ENCODE assay signal across 1 cellular context in the genomic region with DNA sequence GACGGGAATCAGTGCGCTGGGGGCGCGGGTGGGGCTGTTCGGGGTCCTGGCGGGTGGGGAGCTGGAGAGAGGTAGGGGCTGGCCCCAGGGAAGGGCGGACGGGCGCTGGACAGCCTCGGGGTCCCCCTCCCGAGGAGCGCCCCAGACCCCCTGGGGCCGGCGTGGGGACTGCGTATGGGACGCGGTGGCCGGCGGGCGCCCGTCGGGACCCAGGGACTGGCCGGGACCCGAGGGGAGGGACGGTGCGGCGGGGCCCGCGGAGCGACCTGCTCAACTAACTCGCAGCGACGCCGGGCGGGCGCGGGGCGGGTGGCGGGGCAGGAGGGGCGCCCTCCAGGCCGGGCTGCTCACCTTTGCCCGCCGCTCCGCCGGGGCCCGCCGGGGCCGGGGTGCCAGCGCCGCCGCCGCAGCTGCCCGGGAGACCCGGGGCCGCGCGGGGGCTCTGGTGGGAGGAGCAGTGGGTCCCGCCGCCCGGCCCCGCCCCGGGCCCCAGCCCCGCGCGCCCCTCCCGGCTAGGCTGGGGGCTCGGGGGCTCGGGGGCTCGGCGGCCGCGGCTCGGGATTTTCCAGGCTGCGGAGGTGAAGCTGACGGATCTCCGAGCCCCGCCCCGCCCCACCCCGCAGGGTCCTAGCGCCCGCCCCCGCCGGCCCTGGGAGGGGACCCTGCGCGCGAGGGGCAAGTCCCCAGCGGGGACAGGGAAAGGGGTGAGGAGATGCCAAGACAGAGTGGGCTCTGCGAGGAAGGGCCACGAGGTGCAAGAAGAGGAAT.
A peak's percentile ranks its signal among the peaks of the same experiment; 100 is the strongest.
TF ChIP-seq lines count a peak whose summit lies in the region.

No MANE protein-coding gene starts in this region.

TF ChIP-seq in HepG2, 621 proteins besides CTCF, POLR2A, EP300 and RAD21 (continues in another document):
- TF ChIP-seq FOSL2 (CRISPR knock-in tag; IDR thresholded peaks at IDR 0.05) (0 out of 2 replicates have a peak, but pooled peaks have one; percentile 8), ZNF883 (CRISPR knock-in tag; IDR thresholded peaks at IDR 0.05; ENCODE audit: not compliant biosample characterization) (no peak), ZNF3 (CRISPR knock-in tag; IDR thresholded peaks at IDR 0.05) (no peak), DMAP1 (CRISPR knock-in tag; IDR thresholded peaks at IDR 0.05) (peak; percentile 13; the same call in 1 of the 2 replicates), ZNF124 (CRISPR knock-in tag; IDR thresholded peaks at IDR 0.05) (no peak), ZBTB26 (CRISPR knock-in tag; IDR thresholded peaks at IDR 0.05; ENCODE audit: borderline replicate concordance) (0 out of 2 replicates have a peak, but pooled peaks have one; percentile 8), MAZ (IDR thresholded peaks at IDR 0.05; ENCODE audit: borderline replicate concordance, low read depth, low read length) (no peak), MAZ (CRISPR knock-in tag; IDR thresholded peaks at IDR 0.05; ENCODE audit: low read depth) (0 out of 2 replicates have a peak, but pooled peaks have one; percentile 23), HDAC1 (CRISPR knock-in tag; IDR thresholded peaks at IDR 0.05) (0 out of 2 replicates have a peak, but pooled peaks have one; percentile 3), E2F1 (CRISPR knock-in tag; IDR thresholded peaks at IDR 0.05) (0 out of 2 replicates have a peak, but pooled peaks have one; percentile 19), TCF12 (IDR thresholded peaks at IDR 0.05) (no peak), TCF12 (CRISPR knock-in tag; IDR thresholded peaks at IDR 0.05) (no peak), ZNF768 (CRISPR knock-in tag; IDR thresholded peaks at IDR 0.05) (0 out of 2 replicates have a peak, but pooled peaks have one; percentile 30), KDM2A (CRISPR knock-in tag; IDR thresholded peaks at IDR 0.05; ENCODE audit: borderline replicate concordance, low read depth) (peak; percentile 6; the same call in 1 of the 2 replicates), ZNF777 (CRISPR knock-in tag; IDR thresholded peaks at IDR 0.05) (0 out of 2 replicates have a peak, but pooled peaks have one; percentile 28), ZBTB2 (CRISPR knock-in tag; IDR thresholded peaks at IDR 0.05; ENCODE audit: low read depth) (0 out of 2 replicates have a peak, but pooled peaks have one; percentile 30), FOXA3 (CRISPR knock-in tag; IDR thresholded peaks at IDR 0.05) (no peak), STAG1 (CRISPR knock-in tag; IDR thresholded peaks at IDR 0.05) (0 out of 2 replicates have a peak, but pooled peaks have one; percentile 1), ZSCAN22 (CRISPR knock-in tag; IDR thresholded peaks at IDR 0.05) (0 out of 2 replicates have a peak, but pooled peaks have one; percentile 2), HCFC1 (IDR thresholded peaks at IDR 0.05; ENCODE audit: low read depth, low read length) (no peak), KLF12 (CRISPR knock-in tag; IDR thresholded peaks at IDR 0.05; ENCODE audit: borderline replicate concordance) (peak; percentile 58; the same call in 1 of the 2 replicates), POGK (CRISPR knock-in tag; conservative IDR thresholded peaks at IDR 0.05) (0 out of 2 replicates have a peak, but pooled peaks have one; percentile 4), ZNF234 (CRISPR knock-in tag; conservative IDR thresholded peaks at IDR 0.05) (0 out of 2 replicates have a peak, but pooled peaks have one; percentile 25), AGO2 (optimal IDR thresholded peaks at IDR 0.05; ENCODE audit: low read depth, low read length) (peak; percentile 39), KLF16 (CRISPR knock-in tag; IDR thresholded peaks at IDR 0.05) (0 out of 4 replicates have a peak, but pooled peaks of 1 of the 2 experiments have one; percentile 9)
- TF ChIP-seq, protein P1, sequence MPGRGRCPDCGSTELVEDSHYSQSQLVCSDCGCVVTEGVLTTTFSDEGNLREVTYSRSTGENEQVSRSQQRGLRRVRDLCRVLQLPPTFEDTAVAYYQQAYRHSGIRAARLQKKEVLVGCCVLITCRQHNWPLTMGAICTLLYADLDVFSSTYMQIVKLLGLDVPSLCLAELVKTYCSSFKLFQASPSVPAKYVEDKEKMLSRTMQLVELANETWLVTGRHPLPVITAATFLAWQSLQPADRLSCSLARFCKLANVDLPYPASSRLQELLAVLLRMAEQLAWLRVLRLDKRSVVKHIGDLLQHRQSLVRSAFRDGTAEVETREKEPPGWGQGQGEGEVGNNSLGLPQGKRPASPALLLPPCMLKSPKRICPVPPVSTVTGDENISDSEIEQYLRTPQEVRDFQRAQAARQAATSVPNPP (CRISPR knock-in tag; IDR thresholded peaks at IDR 0.05): no peak
- TF ChIP-seq, protein P2, sequence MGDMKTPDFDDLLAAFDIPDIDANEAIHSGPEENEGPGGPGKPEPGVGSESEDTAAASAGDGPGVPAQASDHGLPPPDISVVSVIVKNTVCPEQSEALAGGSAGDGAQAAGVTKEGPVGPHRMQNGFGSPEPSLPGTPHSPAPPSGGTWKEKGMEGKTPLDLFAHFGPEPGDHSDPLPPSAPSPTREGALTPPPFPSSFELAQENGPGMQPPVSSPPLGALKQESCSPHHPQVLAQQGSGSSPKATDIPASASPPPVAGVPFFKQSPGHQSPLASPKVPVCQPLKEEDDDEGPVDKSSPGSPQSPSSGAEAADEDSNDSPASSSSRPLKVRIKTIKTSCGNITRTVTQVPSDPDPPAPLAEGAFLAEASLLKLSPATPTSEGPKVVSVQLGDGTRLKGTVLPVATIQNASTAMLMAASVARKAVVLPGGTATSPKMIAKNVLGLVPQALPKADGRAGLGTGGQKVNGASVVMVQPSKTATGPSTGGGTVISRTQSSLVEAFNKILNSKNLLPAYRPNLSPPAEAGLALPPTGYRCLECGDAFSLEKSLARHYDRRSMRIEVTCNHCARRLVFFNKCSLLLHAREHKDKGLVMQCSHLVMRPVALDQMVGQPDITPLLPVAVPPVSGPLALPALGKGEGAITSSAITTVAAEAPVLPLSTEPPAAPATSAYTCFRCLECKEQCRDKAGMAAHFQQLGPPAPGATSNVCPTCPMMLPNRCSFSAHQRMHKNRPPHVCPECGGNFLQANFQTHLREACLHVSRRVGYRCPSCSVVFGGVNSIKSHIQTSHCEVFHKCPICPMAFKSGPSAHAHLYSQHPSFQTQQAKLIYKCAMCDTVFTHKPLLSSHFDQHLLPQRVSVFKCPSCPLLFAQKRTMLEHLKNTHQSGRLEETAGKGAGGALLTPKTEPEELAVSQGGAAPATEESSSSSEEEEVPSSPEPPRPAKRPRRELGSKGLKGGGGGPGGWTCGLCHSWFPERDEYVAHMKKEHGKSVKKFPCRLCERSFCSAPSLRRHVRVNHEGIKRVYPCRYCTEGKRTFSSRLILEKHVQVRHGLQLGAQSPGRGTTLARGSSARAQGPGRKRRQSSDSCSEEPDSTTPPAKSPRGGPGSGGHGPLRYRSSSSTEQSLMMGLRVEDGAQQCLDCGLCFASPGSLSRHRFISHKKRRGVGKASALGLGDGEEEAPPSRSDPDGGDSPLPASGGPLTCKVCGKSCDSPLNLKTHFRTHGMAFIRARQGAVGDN (CRISPR knock-in tag; IDR thresholded peaks at IDR 0.05): peak; percentile 5; the same call in 1 of the 2 replicates
- TF ChIP-seq, protein P3, sequence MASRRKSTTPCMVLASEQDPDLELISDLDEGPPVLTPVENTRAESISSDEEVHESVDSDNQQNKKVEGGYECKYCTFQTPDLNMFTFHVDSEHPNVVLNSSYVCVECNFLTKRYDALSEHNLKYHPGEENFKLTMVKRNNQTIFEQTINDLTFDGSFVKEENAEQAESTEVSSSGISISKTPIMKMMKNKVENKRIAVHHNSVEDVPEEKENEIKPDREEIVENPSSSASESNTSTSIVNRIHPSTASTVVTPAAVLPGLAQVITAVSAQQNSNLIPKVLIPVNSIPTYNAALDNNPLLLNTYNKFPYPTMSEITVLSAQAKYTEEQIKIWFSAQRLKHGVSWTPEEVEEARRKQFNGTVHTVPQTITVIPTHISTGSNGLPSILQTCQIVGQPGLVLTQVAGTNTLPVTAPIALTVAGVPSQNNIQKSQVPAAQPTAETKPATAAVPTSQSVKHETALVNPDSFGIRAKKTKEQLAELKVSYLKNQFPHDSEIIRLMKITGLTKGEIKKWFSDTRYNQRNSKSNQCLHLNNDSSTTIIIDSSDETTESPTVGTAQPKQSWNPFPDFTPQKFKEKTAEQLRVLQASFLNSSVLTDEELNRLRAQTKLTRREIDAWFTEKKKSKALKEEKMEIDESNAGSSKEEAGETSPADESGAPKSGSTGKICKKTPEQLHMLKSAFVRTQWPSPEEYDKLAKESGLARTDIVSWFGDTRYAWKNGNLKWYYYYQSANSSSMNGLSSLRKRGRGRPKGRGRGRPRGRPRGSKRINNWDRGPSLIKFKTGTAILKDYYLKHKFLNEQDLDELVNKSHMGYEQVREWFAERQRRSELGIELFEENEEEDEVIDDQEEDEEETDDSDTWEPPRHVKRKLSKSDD (CRISPR knock-in tag; IDR thresholded peaks at IDR 0.05; ENCODE audit: low read depth): no peak
- TF ChIP-seq, protein P4, sequence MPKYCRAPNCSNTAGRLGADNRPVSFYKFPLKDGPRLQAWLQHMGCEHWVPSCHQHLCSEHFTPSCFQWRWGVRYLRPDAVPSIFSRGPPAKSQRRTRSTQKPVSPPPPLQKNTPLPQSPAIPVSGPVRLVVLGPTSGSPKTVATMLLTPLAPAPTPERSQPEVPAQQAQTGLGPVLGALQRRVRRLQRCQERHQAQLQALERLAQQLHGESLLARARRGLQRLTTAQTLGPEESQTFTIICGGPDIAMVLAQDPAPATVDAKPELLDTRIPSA (CRISPR knock-in tag; IDR thresholded peaks at IDR 0.05; ENCODE audit: borderline replicate concordance): no peak
- TF ChIP-seq, protein P5, sequence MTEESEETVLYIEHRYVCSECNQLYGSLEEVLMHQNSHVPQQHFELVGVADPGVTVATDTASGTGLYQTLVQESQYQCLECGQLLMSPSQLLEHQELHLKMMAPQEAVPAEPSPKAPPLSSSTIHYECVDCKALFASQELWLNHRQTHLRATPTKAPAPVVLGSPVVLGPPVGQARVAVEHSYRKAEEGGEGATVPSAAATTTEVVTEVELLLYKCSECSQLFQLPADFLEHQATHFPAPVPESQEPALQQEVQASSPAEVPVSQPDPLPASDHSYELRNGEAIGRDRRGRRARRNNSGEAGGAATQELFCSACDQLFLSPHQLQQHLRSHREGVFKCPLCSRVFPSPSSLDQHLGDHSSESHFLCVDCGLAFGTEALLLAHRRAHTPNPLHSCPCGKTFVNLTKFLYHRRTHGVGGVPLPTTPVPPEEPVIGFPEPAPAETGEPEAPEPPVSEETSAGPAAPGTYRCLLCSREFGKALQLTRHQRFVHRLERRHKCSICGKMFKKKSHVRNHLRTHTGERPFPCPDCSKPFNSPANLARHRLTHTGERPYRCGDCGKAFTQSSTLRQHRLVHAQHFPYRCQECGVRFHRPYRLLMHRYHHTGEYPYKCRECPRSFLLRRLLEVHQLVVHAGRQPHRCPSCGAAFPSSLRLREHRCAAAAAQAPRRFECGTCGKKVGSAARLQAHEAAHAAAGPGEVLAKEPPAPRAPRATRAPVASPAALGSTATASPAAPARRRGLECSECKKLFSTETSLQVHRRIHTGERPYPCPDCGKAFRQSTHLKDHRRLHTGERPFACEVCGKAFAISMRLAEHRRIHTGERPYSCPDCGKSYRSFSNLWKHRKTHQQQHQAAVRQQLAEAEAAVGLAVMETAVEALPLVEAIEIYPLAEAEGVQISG (CRISPR knock-in tag; IDR thresholded peaks at IDR 0.05): no peak; the same call in 1 of the 2 replicates
- TF ChIP-seq, protein P6, sequence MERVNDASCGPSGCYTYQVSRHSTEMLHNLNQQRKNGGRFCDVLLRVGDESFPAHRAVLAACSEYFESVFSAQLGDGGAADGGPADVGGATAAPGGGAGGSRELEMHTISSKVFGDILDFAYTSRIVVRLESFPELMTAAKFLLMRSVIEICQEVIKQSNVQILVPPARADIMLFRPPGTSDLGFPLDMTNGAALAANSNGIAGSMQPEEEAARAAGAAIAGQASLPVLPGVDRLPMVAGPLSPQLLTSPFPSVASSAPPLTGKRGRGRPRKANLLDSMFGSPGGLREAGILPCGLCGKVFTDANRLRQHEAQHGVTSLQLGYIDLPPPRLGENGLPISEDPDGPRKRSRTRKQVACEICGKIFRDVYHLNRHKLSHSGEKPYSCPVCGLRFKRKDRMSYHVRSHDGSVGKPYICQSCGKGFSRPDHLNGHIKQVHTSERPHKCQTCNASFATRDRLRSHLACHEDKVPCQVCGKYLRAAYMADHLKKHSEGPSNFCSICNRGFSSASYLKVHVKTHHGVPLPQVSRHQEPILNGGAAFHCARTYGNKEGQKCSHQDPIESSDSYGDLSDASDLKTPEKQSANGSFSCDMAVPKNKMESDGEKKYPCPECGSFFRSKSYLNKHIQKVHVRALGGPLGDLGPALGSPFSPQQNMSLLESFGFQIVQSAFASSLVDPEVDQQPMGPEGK (CRISPR knock-in tag; IDR thresholded peaks at IDR 0.05): peak; percentile 84
